ENCODE assay signal across 8 cellular contexts in the genomic region with DNA sequence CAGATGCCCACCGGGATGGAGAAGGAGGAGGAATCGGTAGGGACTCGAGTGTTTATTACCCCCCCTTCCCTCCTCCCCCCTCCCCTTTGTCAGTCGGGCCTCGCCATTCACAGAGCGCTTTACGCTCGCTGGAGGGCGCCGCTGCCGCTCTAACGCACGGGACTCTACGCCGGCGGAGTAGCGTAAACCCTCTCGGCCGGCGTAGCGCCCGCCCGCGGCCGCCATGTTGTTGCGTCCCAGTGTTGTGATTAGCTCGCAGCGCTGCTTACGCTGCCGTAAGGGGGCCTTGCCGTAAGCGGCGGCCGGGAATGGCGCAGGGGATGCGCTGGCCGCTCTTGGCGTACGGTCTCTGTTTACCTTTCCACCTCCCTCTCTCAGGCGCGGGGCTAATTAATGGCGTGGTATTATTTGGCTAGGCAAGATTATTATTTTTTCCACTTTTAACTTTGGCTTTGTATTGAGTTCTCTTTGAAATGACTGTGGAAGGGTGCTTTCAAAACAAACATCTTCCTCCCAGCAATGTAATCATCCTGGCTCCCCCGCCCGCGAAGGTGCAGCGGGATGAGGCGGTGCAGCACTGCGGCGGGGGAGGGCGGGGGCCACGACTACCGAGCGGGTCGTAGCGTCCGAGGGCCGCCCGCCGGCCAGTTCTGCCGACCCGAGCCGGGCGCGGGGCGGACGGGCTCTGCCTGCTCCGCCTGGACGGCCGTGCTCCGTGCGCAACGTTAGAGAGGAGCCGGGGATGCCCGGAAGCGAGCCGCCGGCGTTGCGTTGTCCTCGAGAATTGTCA. TPM values are rescaled to one million over a fixed set of nuclear protein-coding genes. Genes with fewer than 3 reads are reported as not detected.
DNase-seq lines count a peak whose midpoint lies in the region; ATAC-seq and TF ChIP-seq lines count a peak whose summit lies in the region.

No MANE protein-coding gene starts in this region.

- intact Hi-C loops in Right ventricle myocardium superior (cut with DNase I) = no loop called here
- intact Hi-C loops in ovary (cut with DNase I) = loop anchor here in 1 of 4 donors (10.0 kb wide), 1 partner anchor 169 kb away; no protein-coding TSS in a partner anchor
- intact Hi-C loops in thyroid gland (cut with DNase I) = no loop called here

- H3K4me2 ChIP-seq in SU-DHL-6 (ENCODE audit: low read depth, low read length, poor library complexity, severe bottlenecking) = peak overlapping the region; percentile 66

- DNase-seq in GM12865 (ENCODE audit: low read depth) (peak; percentile 92), NCI-H1417 (lab: John Stamatoyannopoulos, UW) (peak; percentile 90 to 97 (median 94)), Right ventricle myocardium superior (peak; percentile 97), ovary (peak; percentile 92 to 97 (median 95)), thyroid gland (peak; percentile 93 to 96)
- DNase-seq in activated naive CD8-positive, alpha-beta T cell treated with anti-CD3 and anti-CD28 coated beads, Interleukin-2, amount 50 U/mL, for 24 hours = peak; percentile 95

- TF ChIP-seq CTCF in GM12865 (IDR thresholded peaks at IDR 0.05; ENCODE audit: insufficient read depth, low read depth, low read length, missing control alignments) (peak; percentile 27), SU-DHL-6 (IDR thresholded peaks at IDR 0.05; ENCODE audit: insufficient read depth, low read length, poor library complexity, severe bottlenecking) (no peak), ovary (IDR thresholded peaks at IDR 0.05) (peak in 2 of 3 donors; percentile 40 to 66), thyroid gland (IDR thresholded peaks at IDR 0.05) (peak in 2 of 6 experiments; percentile 23 to 33)

- H3K27ac Mint-ChIP-seq in activated naive CD8-positive, alpha-beta T cell treated with anti-CD3 and anti-CD28 coated beads, Interleukin-2, amount 50 U/mL, for 24 hours = peak overlapping the region; percentile 94

- TF ChIP-seq POLR2A in ovary (IDR thresholded peaks at IDR 0.05) (no peak), thyroid gland (IDR thresholded peaks at IDR 0.05) (peak in 1 of 2 donors; percentile 13)

- no peaks in the 10 kb centered on the region; the same call in 1 of the 2 replicates for H3F3A ChIP-seq in SU-DHL-6 (ENCODE audit: insufficient read depth)

- H3K4me1 Mint-ChIP-seq in activated naive CD8-positive, alpha-beta T cell treated with anti-CD3 and anti-CD28 coated beads, Interleukin-2, amount 50 U/mL, for 24 hours = peaks cover 50% of the 10 kb centered on the region

- H3K9me3 ChIP-seq in SU-DHL-6 (ENCODE audit: insufficient read depth, low read length) (no peaks in the 10 kb centered on the region), ovary (no peaks in the 10 kb centered on the region), thyroid gland (no peaks in the 10 kb centered on the region)

- no peaks in the 10 kb centered on the region; the same call in 1 of the 2 replicates for H3K36me3 ChIP-seq in SU-DHL-6 (ENCODE audit: low read length)
- no peaks in the 10 kb centered on the region for H3K36me3 ChIP-seq in ovary
- H3K36me3 ChIP-seq in thyroid gland = no peaks in the 10 kb centered on the region

- TF ChIP-seq EP300 in ovary (IDR thresholded peaks at IDR 0.05) = no peak

- H3K9ac ChIP-seq in SU-DHL-6 (ENCODE audit: low read length) = peak overlapping the region; percentile 75

- peaks cover 8% of the 10 kb centered on the region for H3K36me3 Mint-ChIP-seq in activated naive CD8-positive, alpha-beta T cell treated with anti-CD3 and anti-CD28 coated beads, Interleukin-2, amount 50 U/mL, for 24 hours (ENCODE audit: low read depth)

- ATAC-seq in HG02798 (IDR thresholded peaks at IDR 0.05; ENCODE audit: poor library complexity, unreplicated experiment) (peak; percentile 59), Right ventricle myocardium superior (ENCODE audit: poor library complexity) (peak; percentile 91)
- ATAC-seq in activated naive CD8-positive, alpha-beta T cell treated with anti-CD3 and anti-CD28 coated beads, Interleukin-2, amount 50 U/mL, for 24 hours = peak; percentile 65

- H3K9me3 Mint-ChIP-seq in activated naive CD8-positive, alpha-beta T cell treated with anti-CD3 and anti-CD28 coated beads, Interleukin-2, amount 50 U/mL, for 24 hours = no peaks in the 10 kb centered on the region

- H3K27me3 Mint-ChIP-seq in activated naive CD8-positive, alpha-beta T cell treated with anti-CD3 and anti-CD28 coated beads, Interleukin-2, amount 50 U/mL, for 24 hours = peaks cover 7% of the 10 kb centered on the region

- 0 to 1% (median 0%) methylated on average over 77 to 80 of the region's 80 CpGs for WGBS in ovary, 3 donors
- 0% methylated on average over 32 to 44 of the region's 80 CpGs for WGBS in thyroid gland, 2 donors

- peaks cover 28% of the 10 kb centered on the region for H4K20me1 ChIP-seq in SU-DHL-6 (ENCODE audit: low read depth, low read length)

- H3K4me3 ChIP-seq in GM12865 (ENCODE audit: low read depth, low read length) (peak overlapping the region; percentile 94), SU-DHL-6 (ENCODE audit: insufficient read depth, low read length, poor library complexity, severe bottlenecking) (peak overlapping the region; percentile 88), ovary (peak overlapping the region; percentile 86), thyroid gland (replicated peaks in 1 of 3) (peak overlapping the region; percentile 56 to 90 (median 85))

- no peaks in the 10 kb centered on the region for H3K9me2 ChIP-seq in SU-DHL-6 (replicated peaks; ENCODE audit: insufficient read depth, low read length)

- peak overlapping the region; percentile 91 for H3K4me3 Mint-ChIP-seq in activated naive CD8-positive, alpha-beta T cell treated with anti-CD3 and anti-CD28 coated beads, Interleukin-2, amount 50 U/mL, for 24 hours

- H3K27me3 ChIP-seq in SU-DHL-6 (ENCODE audit: low read length) (no peaks in the 10 kb centered on the region), ovary (no peaks in the 10 kb centered on the region), thyroid gland (no peaks in the 10 kb centered on the region)

- peak overlapping the region; percentile 52 for H2AFZ ChIP-seq in SU-DHL-6 (ENCODE audit: low read depth, low read length, severe bottlenecking)

- peak overlapping the region; percentile 80 for H3K27ac ChIP-seq in SU-DHL-6 (ENCODE audit: low read depth, low read length)
- H3K27ac ChIP-seq in ovary = peak overlapping the region; percentile 99 to 100
- H3K27ac ChIP-seq in thyroid gland = peak overlapping the region; percentile 99 to 100 (median 100)

- H3K79me2 ChIP-seq in SU-DHL-6 (ENCODE audit: insufficient read depth, low read length) = peaks cover 50% of the 10 kb centered on the region

- H3K4me1 ChIP-seq in ovary (ENCODE audit: insufficient read depth) (peaks cover 4% of the 10 kb centered on the region), thyroid gland (peaks cover 27 to 35% of the 10 kb centered on the region in 2 donors)

RNA-seq across cellular contexts. Expression of a gene that starts 0.8 kb away (rescaled TPM):
- total RNA-seq in Right ventricle myocardium superior (18.5 TPM), ovary (10 to 100 TPM; 25.7 to 53.4 (median 44.5) TPM), thyroid gland (10 to 100 TPM; 37.9 to 55.3 (median 44.1) TPM)
- polyA plus RNA-seq in ovary = 10 to 100 TPM; 27.5 to 35.2 TPM

Comparison
In these comparisons a context has a peak if more than half of its experiments do, and no peak if none do; other contexts are left out.
1. Peak in every context shown above with its lines: DNase-seq, ATAC-seq, H3K4me3 ChIP-seq and H3K27ac ChIP-seq.